Comparison of ENCODE assay signal across 8 cellular contexts in genomic region chr3:51982352-51982837, GRCh38. TPM values are rescaled to one million over a fixed set of nuclear protein-coding genes. Genes with fewer than 3 reads are reported as not detected.
DNase-seq lines count a peak whose midpoint lies in the region; ATAC-seq and TF ChIP-seq lines count a peak whose summit lies in the region.

No MANE protein-coding gene starts in this region.

- no peaks in the 10 kb centered on the region for H3K36me3 ChIP-seq in A673 (ENCODE audit: insufficient read depth, low read length, poor library complexity, severe bottlenecking)
- H3K36me3 ChIP-seq in MM.1S (replicated peaks; ENCODE audit: insufficient read depth, low read length): no peaks in the 10 kb centered on the region
- peaks cover 0 to 4% (median 0%) of the 10 kb centered on the region in 9 donors for H3K36me3 ChIP-seq in heart left ventricle
- H3K36me3 ChIP-seq in prostate gland: no peaks in the 10 kb centered on the region

- no peaks in the 10 kb centered on the region for H3K9me2 ChIP-seq in MM.1S (replicated peaks; ENCODE audit: insufficient read depth, low read length)

- peaks cover 8% of the 10 kb centered on the region for H3K79me2 ChIP-seq in MM.1S (ENCODE audit: low read length)

- DNase-seq in A673 (ENCODE audit: low spot score) (no peak), GM12865 (ENCODE audit: low read depth) (peak; percentile 80), HFFc6 (no peak), MM.1S (peak; percentile 69), heart left ventricle (no peak), prostate gland (ENCODE audit: low spot score) (no peak), NCI-H774 (lab: John Stamatoyannopoulos, UW) (no peak)
- no peak for DNase-seq in activated T-cell treated with anti-CD3 and anti-CD28 coated beads, Interleukin-2, amount 50 U/mL, for 4 hours

- no peak overlapping the region for H3K27ac ChIP-seq in A673 (ENCODE audit: low read depth, low read length, poor library complexity, severe bottlenecking)
- H3K27ac ChIP-seq in MM.1S (ENCODE audit: low read length): peak overlapping the region; percentile 75
- peak overlapping the region; percentile 92 to 98 (median 95) for H3K27ac ChIP-seq in heart left ventricle
- peak overlapping the region; percentile 89 to 90 for H3K27ac ChIP-seq in prostate gland

- peaks cover 33% of the 10 kb centered on the region for H3K4me1 Mint-ChIP-seq in HFFc6 (ENCODE audit: low read depth)
- H3K4me1 Mint-ChIP-seq in activated T-cell treated with anti-CD3 and anti-CD28 coated beads, Interleukin-2, amount 50 U/mL, for 4 hours (ENCODE audit: low read depth): peaks cover 23% of the 10 kb centered on the region

- peak overlapping the region; percentile 93 for H2AFZ ChIP-seq in MM.1S (ENCODE audit: low read length)

- intact Hi-C loops in A673 (cut with micrococcal nuclease; ENCODE audit: unreplicated experiment) (no loop called here), heart left ventricle (cut with DNase I) (no loop called here), prostate gland (cut with DNase I) (no loop called here)

- no peaks in the 10 kb centered on the region for H3K27me3 ChIP-seq in A673 (replicated peaks; ENCODE audit: insufficient read depth, low read depth, low read length, poor library complexity)
- H3K27me3 ChIP-seq in MM.1S (replicated peaks; ENCODE audit: insufficient read depth, low read length): no peaks in the 10 kb centered on the region
- no peaks in the 10 kb centered on the region for H3K27me3 ChIP-seq in heart left ventricle
- no peaks in the 10 kb centered on the region for H3K27me3 ChIP-seq in prostate gland (replicated peaks; ENCODE audit: insufficient read depth)

- peaks cover 24% of the 10 kb centered on the region for H3F3A ChIP-seq in MM.1S (ENCODE audit: insufficient read depth, low read length)

- no peak for TF ChIP-seq POLR2A in heart left ventricle (IDR thresholded peaks at IDR 0.05)
- TF ChIP-seq POLR2A in prostate gland (IDR thresholded peaks at IDR 0.05): no peak

- POLR2A ChIA-PET in A673 (lab: Charles Lee; ENCODE audit: low non-redundant PET): no interaction called here

- H3K4me3 ChIP-seq in A673 (ENCODE audit: low read depth, low read length, poor library complexity, severe bottlenecking): peak overlapping the region; percentile 47
- peak overlapping the region; percentile 98 for H3K4me3 ChIP-seq in GM12865 (ENCODE audit: low read depth, low read length)
- H3K4me3 ChIP-seq in MM.1S (ENCODE audit: low read length): peak overlapping the region; percentile 90
- peak overlapping the region; percentile 38 to 84 (median 70) for H3K4me3 ChIP-seq in heart left ventricle
- H3K4me3 ChIP-seq in prostate gland: peak overlapping the region; percentile 34 to 41

- TF ChIP-seq CTCF in A673 (conservative IDR thresholded peaks at IDR 0.05; ENCODE audit: low read depth, low read length) (0 out of 2 replicates have a peak, but pooled peaks have one; percentile 20), GM12865 (IDR thresholded peaks at IDR 0.05; ENCODE audit: insufficient read depth, low read depth, low read length, missing control alignments) (peak; percentile 79), HFFc6 (IDR thresholded peaks at IDR 0.05) (peak; percentile 78), MM.1S (IDR thresholded peaks at IDR 0.05; ENCODE audit: low read length) (peak; percentile 85), heart left ventricle (IDR thresholded peaks at IDR 0.05) (peak in 10 of 12 donors; percentile 10 to 49 (median 33)), prostate gland (IDR thresholded peaks at IDR 0.05) (peak in 3 of 4 experiments; percentile 12 to 36 (median 16))

- 13 to 20% (median 15%) methylated on average over 4 of the region's 4 CpGs for WGBS in heart left ventricle, 4 donors
- WGBS in prostate gland: 8% methylated on average over 4 of the region's 4 CpGs

- H3K9me3 ChIP-seq in A673 (ENCODE audit: low read depth, low read length, poor library complexity, severe bottlenecking): no peaks in the 10 kb centered on the region
- no peaks in the 10 kb centered on the region for H3K9me3 ChIP-seq in MM.1S (replicated peaks; ENCODE audit: insufficient read depth, low read length)
- H3K9me3 ChIP-seq in heart left ventricle: no peaks in the 10 kb centered on the region
- H3K9me3 ChIP-seq in prostate gland: no peaks in the 10 kb centered on the region

- H3K9me3 Mint-ChIP-seq in HFFc6: no peaks in the 10 kb centered on the region
- H3K9me3 Mint-ChIP-seq in activated T-cell treated with anti-CD3 and anti-CD28 coated beads, Interleukin-2, amount 50 U/mL, for 4 hours: no peaks in the 10 kb centered on the region

- H4K20me1 ChIP-seq in MM.1S (ENCODE audit: insufficient read depth, low read length): no peaks in the 10 kb centered on the region

- peak overlapping the region; percentile 90 for H3K4me3 Mint-ChIP-seq in HFFc6
- H3K4me3 Mint-ChIP-seq in activated T-cell treated with anti-CD3 and anti-CD28 coated beads, Interleukin-2, amount 50 U/mL, for 4 hours: peak overlapping the region; percentile 93

- CTCF ChIA-PET in A673 (lab: Charles Lee): interaction anchor here (1.0 kb wide), 1 partner anchor 41 kb away, joined by 3 read pairs; the partner anchor contains the start of gene RRP9

- ATAC-seq in activated T-cell treated with anti-CD3 and anti-CD28 coated beads, Interleukin-2, amount 50 U/mL, for 4 hours: peak; percentile 28 to 33
- peak; percentile 2 to 40 (median 18) for ATAC-seq in heart left ventricle

- no peaks in the 10 kb centered on the region for H3K36me3 Mint-ChIP-seq in HFFc6 (ENCODE audit: low read depth)
- no peaks in the 10 kb centered on the region for H3K36me3 Mint-ChIP-seq in activated T-cell treated with anti-CD3 and anti-CD28 coated beads, Interleukin-2, amount 50 U/mL, for 4 hours (ENCODE audit: insufficient read depth)

- H3K4me2 ChIP-seq in MM.1S (ENCODE audit: low read depth, low read length): peak overlapping the region; percentile 94

- H3K9ac ChIP-seq in MM.1S (ENCODE audit: low read length): peak overlapping the region; percentile 79

- peaks cover 6% of the 10 kb centered on the region for H3K4me1 ChIP-seq in A673 (ENCODE audit: insufficient read depth, low read length, poor library complexity, severe bottlenecking)
- no peaks in the 10 kb centered on the region for H3K4me1 ChIP-seq in MM.1S (ENCODE audit: low read length)
- peaks cover 5 to 29% (median 20%) of the 10 kb centered on the region in 12 donors for H3K4me1 ChIP-seq in heart left ventricle
- peaks cover 11% of the 10 kb centered on the region for H3K4me1 ChIP-seq in prostate gland (replicated peaks)

- peak overlapping the region; percentile 93 for H3K27ac Mint-ChIP-seq in HFFc6

- no TSS peak for BruUV-seq in A673 (replicated peaks; lab: Mats Ljungman, UMichigan)

- peaks cover 2% of the 10 kb centered on the region for H3K27me3 Mint-ChIP-seq in HFFc6 (ENCODE audit: insufficient read depth)
- no peaks in the 10 kb centered on the region for H3K27me3 Mint-ChIP-seq in activated T-cell treated with anti-CD3 and anti-CD28 coated beads, Interleukin-2, amount 50 U/mL, for 4 hours (ENCODE audit: low read depth)

RNA-seq across cellular contexts. Expression of gene ACY1, which starts 0.9 kb away (rescaled TPM):
- total RNA-seq in A673 (2021) (6.4 and 9.3 TPM in 2 replicates), heart left ventricle (10 to 100 TPM; 14.8 to 45.3 (median 27.7) TPM), prostate gland (10 to 100 TPM; 42.1 to 82.6 TPM)
- total RNA-seq in HFFc6 (2021; fragmentation: NEBNext Ultra II Directional; extraction: Animal tissue kit (Norgen Biotek cat#: 25700)): 10 to 100 TPM; 40.0 to 49.2 (median 41.5) TPM
- total RNA-seq in activated T-cell treated with anti-CD3 and anti-CD28 coated beads, Interleukin-2, amount 50 U/mL, for 4 hours: 10 to 100 TPM; 47.6 to 58.1 (median 55.9) TPM
- polyA plus RNA-seq in heart left ventricle: 10 to 100 TPM; 18.3 to 21.2 TPM

RNA-seq across cellular contexts. Expression of gene ABHD14A, which starts 7.5 kb away (rescaled TPM):
- total RNA-seq in A673 (2021): 3.7 and 5.6 TPM in 2 replicates
- total RNA-seq in HFFc6 (2021; fragmentation: NEBNext Ultra II Directional; extraction: Animal tissue kit (Norgen Biotek cat#: 25700)): 10 to 100 TPM; 10.5 to 13.2 (median 11.0) TPM
- 10 to 100 TPM; 11.8 to 19.7 (median 12.6) TPM for total RNA-seq in activated T-cell treated with anti-CD3 and anti-CD28 coated beads, Interleukin-2, amount 50 U/mL, for 4 hours
- total RNA-seq in heart left ventricle: 10 to 100 TPM; 17.7 to 51.4 (median 22.1) TPM
- 10 to 100 TPM; 21.7 to 70.3 TPM for polyA plus RNA-seq in heart left ventricle
- total RNA-seq in prostate gland: 10 to 100 TPM; 55.3 to 58.5 TPM

RNA-seq across cellular contexts. Expression of gene ABHD14B, which starts 8.5 kb away (rescaled TPM):
- total RNA-seq in A673 (2021): 7.3 and 11.4 TPM in 2 replicates
- 10 to 100 TPM; 29.6 to 39.3 (median 33.9) TPM for total RNA-seq in HFFc6 (2021; fragmentation: NEBNext Ultra II Directional; extraction: Animal tissue kit (Norgen Biotek cat#: 25700))
- 10 to 100 TPM; 27.4 to 30.9 (median 28.5) TPM for total RNA-seq in activated T-cell treated with anti-CD3 and anti-CD28 coated beads, Interleukin-2, amount 50 U/mL, for 4 hours
- total RNA-seq in heart left ventricle: 10 to 100 TPM in 7 of 9 donors, 1 to 10 TPM in 2; 8.7 to 22.2 (median 12.3) TPM
- polyA plus RNA-seq in heart left ventricle: 10 to 100 TPM; 11.5 to 19.8 TPM
- total RNA-seq in prostate gland: 100 to 1,000 TPM in 1 of 2 donors, 10 to 100 TPM in 1; 53.7 to 128 TPM

RNA-seq across cellular contexts. Expression of gene RPL29, which starts 13.3 kb away (rescaled TPM):
- 613 and 624 TPM in 2 replicates for total RNA-seq in A673 (2021)
- 1,000 to 10,000 TPM; 1,011 to 1,270 (median 1,111) TPM for total RNA-seq in HFFc6 (2021; fragmentation: NEBNext Ultra II Directional; extraction: Animal tissue kit (Norgen Biotek cat#: 25700))
- 1,000 to 10,000 TPM; 1,732 to 1,841 (median 1,813) TPM for total RNA-seq in activated T-cell treated with anti-CD3 and anti-CD28 coated beads, Interleukin-2, amount 50 U/mL, for 4 hours
- 100 to 1,000 TPM; 515 to 986 (median 681) TPM for total RNA-seq in heart left ventricle
- 1,000 to 10,000 TPM; 1,354 to 1,405 TPM for polyA plus RNA-seq in heart left ventricle
- 1,000 to 10,000 TPM; 1,249 to 2,015 TPM for total RNA-seq in prostate gland

RNA-seq across cellular contexts. Expression of gene PCBP4, which starts 15.1 kb away (rescaled TPM):
- total RNA-seq in A673 (2021): 5.3 and 8.1 TPM in 2 replicates
- 100 to 1,000 TPM in 5 of 6 experiments, 10 to 100 TPM in 1; 98.6 to 128 (median 110) TPM for total RNA-seq in HFFc6 (2021; fragmentation: NEBNext Ultra II Directional; extraction: Animal tissue kit (Norgen Biotek cat#: 25700))
- 10 to 100 TPM in 2 of 3 donors, 1 to 10 TPM in 1; 9.8 to 12.3 (median 10.4) TPM for total RNA-seq in activated T-cell treated with anti-CD3 and anti-CD28 coated beads, Interleukin-2, amount 50 U/mL, for 4 hours
- 100 to 1,000 TPM in 2 of 9 donors, 10 to 100 TPM in 7; 55.4 to 149 (median 63.9) TPM for total RNA-seq in heart left ventricle
- 100 to 1,000 TPM in 1 of 2 donors, 10 to 100 TPM in 1; 64.8 to 101 TPM for polyA plus RNA-seq in heart left ventricle
- total RNA-seq in prostate gland: 10 to 100 TPM; 74.0 to 74.1 TPM

Comparison
In these comparisons a context has a peak if more than half of its experiments do, and no peak if none do; other contexts are left out.
1. DNase-seq: peak in GM12865 (single experiment) and MM.1S (single experiment); none in A673 (single experiment), HFFc6 (single experiment), activated T-cell treated with anti-CD3 and anti-CD28 coated beads, Interleukin-2, amount 50 U/mL, for 4 hours (single experiment), heart left ventricle (0 of 5), prostate gland (single experiment) and NCI-H774 (single experiment).
2. H3K4me3 ChIP-seq: peak in every context shown above with its lines; median percentile 98 in GM12865; 90 in MM.1S; 70 in heart left ventricle; 47 in A673; 38 in prostate gland.
3. CTCF ChIP-seq: peak in every context shown above with its lines; median percentile 85 in MM.1S; 79 in GM12865; 78 in HFFc6; 33 in heart left ventricle; 20 in A673; 16 in prostate gland.